ENCODE assay signal across 16 cellular contexts in the genomic region with DNA sequence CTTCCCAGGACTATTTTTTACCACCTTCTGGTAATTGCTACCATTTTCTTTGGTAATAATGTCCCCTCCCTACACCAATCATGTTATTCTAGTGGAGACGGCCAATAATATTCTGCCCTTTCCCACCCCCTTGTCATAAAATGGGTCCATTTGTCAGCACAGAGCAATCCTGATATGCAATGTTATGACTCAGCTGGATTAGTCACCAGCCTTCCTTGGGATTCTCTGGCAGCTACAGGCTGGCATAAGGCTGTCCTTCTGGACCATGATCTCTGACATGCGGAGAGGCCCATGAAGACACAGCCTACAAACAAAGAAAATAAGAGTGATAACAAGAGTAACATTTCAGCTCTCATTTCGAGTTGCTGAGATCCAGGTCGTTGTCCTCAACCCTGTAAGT.
A peak's percentile ranks its signal among the peaks of the same experiment; 100 is the strongest.
DNase-seq lines count a peak whose midpoint lies in the region; ATAC-seq, FAIRE-seq and TF ChIP-seq lines count a peak whose summit lies in the region.
"Had no signal": no experiment of that assay in that cellular context is flagged by ENCODE, and none has a peak within 500 bp of the region (broad histone marks: within the 10 kb centered on the region; RNA-seq: fewer than 3 reads in every experiment).

No MANE protein-coding gene starts in this region.

- no peaks in the 10 kb centered on the region for H3K9me2 ChIP-seq in HCT116 (ENCODE audit: insufficient read depth)

- TF ChIP-seq POLR2A in HCT116 (IDR thresholded peaks at IDR 0.05; ENCODE audit: borderline replicate concordance, extremely low read depth, insufficient read depth, insufficient read length), result no peak

- intact Hi-C loops in HCT116 (cut with micrococcal nuclease), result no loop called here

- CTCF ChIA-PET in HCT116 (lab: Charles Lee), result no interaction called here

- peak overlapping the region; percentile 33 for H3K4me2 ChIP-seq in HCT116 (ENCODE audit: low read length)

- DNase-seq in HCT116 (ENCODE audit: low read depth, low spot score), result peak; percentile 64
- DNase-seq in SW480 (ENCODE audit: low spot score), result peak; percentile 2
- peak; percentile 51 for DNase-seq in glomerular endothelial cell (ENCODE audit: extremely low read depth, low read depth, low spot score)
- peak; percentile 35 for DNase-seq in small intestine
- DNase-seq in NCI-H1930 (lab: John Stamatoyannopoulos, UW), result no peak
- DNase-seq: activated T-cell treated with anti-CD3 and anti-CD28 coated beads, Interleukin-2, amount 50 U/mL, for 1 hour; aorta; COR-L47; retina; Right ventricle myocardium superior had no signal

- H3K27me3 ChIP-seq in HCT116 (ENCODE audit: insufficient read depth, low read length) (no peaks in the 10 kb centered on the region), small intestine (ENCODE audit: control insufficient read depth in 2 of 2, insufficient read depth in 2 of 2, low read length in 2 of 2) (no peaks in the 10 kb centered on the region)

- no peak for FAIRE-seq in small intestine (lab: Jason Lieb, UNC)
- FAIRE-seq: endometrium, GM12878 had no signal

- no TSS peak for BruUV-seq in HCT116 (replicated peaks; lab: Mats Ljungman, UMichigan)

- no peak overlapping the region for H3K9ac ChIP-seq in HCT116 (ENCODE audit: low read length)

- no peaks in the 10 kb centered on the region for H3K79me2 ChIP-seq in HCT116 (ENCODE audit: insufficient read depth, low read length)

- H3K4me1 ChIP-seq in HCT116 (ENCODE audit: control insufficient read depth in 1 of 2, insufficient read depth in 2 of 2, low read length in 2 of 2) (peaks cover 0 to 20% of the 10 kb centered on the region in 2 experiments; a peak in 2 of 4 replicates), small intestine (ENCODE audit: control insufficient read depth in 2 of 2, insufficient read depth in 1 of 2, low read depth in 1 of 2, low read length in 1 of 2) (no peaks in the 10 kb centered on the region)

- TF ChIP-seq CTCF in HCT116 (IDR thresholded peaks at IDR 0.05 in 2 of 3, conservative IDR thresholded peaks at IDR 0.05 in 1 of 3; ENCODE audit: borderline replicate concordance in 1 of 3, insufficient read depth in 1 of 3, low read depth in 2 of 3, low read length in 2 of 3), result no peak

- POLR2A ChIA-PET in HCT116 (lab: Charles Lee), result no interaction called here

- no peaks in the 10 kb centered on the region for H4K20me1 ChIP-seq in HCT116 (ENCODE audit: insufficient read depth)

- H3K4me3 ChIP-seq in HCT116 (replicated peaks in 1 of 2; ENCODE audit: low read depth in 1 of 2, low read length in 2 of 2) (no peak overlapping the region), small intestine (ENCODE audit: low read depth in 1 of 2, low read length in 2 of 2) (no peak overlapping the region)
- H3K4me3 ChIP-seq: GM12878 had no signal

- H3K9me3 ChIP-seq in HCT116 (ENCODE audit: control insufficient read depth in 1 of 2, insufficient read depth in 1 of 2, low read depth in 1 of 2, low read length in 2 of 2) (no peaks in the 10 kb centered on the region), small intestine (ENCODE audit: control insufficient read depth, low read depth) (no peaks in the 10 kb centered on the region)

- ATAC-seq in HCT116 (peak; percentile 91), GM19351 (IDR thresholded peaks at IDR 0.05; ENCODE audit: unreplicated experiment) (no peak), HG02840 (IDR thresholded peaks at IDR 0.05; ENCODE audit: low FRiP score, unreplicated experiment) (no peak), HG02610 (IDR thresholded peaks at IDR 0.05; ENCODE audit: unreplicated experiment) (no peak)
- ATAC-seq: GM12878, WTC11 had no signal

- RAD21 ChIA-PET in HCT116 (lab: Charles Lee; ENCODE audit: low non-redundant PET in 1 of 2, low total read pairs in 2 of 2, uncharacterized antibody in 2 of 2, unreplicated experiment in 2 of 2), result no interaction called here

- peak overlapping the region; percentile 72 for H2AFZ ChIP-seq in HCT116 (ENCODE audit: low read depth, low read length, poor library complexity, severe bottlenecking)

- H3K27ac ChIP-seq in HCT116 (ENCODE audit: low read depth, low read length) (no peak overlapping the region), small intestine (ENCODE audit: low read depth in 1 of 2, low read length in 1 of 2) (no peak overlapping the region)

- TF ChIP-seq RAD21 in HCT116 (IDR thresholded peaks at IDR 0.05; ENCODE audit: low read depth), result no peak

- WGBS in small intestine, 3 donors, result 38 to 69% (median 43%) methylated on average over 4 of the region's 4 CpGs

- H3K36me3 ChIP-seq in HCT116 (ENCODE audit: control insufficient read depth in 1 of 2, insufficient read depth in 2 of 2, low read length in 2 of 2) (no peaks in the 10 kb centered on the region), small intestine (ENCODE audit: control insufficient read depth in 2 of 2, insufficient read depth in 2 of 2, low read length in 2 of 2) (no peaks in the 10 kb centered on the region)

TF ChIP-seq in HCT116, 20 proteins besides CTCF, POLR2A, EP300 and RAD21:
- TF ChIP-seq, protein P1, sequence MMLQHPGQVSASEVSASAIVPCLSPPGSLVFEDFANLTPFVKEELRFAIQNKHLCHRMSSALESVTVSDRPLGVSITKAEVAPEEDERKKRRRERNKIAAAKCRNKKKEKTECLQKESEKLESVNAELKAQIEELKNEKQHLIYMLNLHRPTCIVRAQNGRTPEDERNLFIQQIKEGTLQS (IDR thresholded peaks at IDR 0.05), result peak; percentile 66
- TF ChIP-seq SP1 (IDR thresholded peaks at IDR 0.05; ENCODE audit: low read depth), result peak; percentile 52
- TF ChIP-seq CEBPB (IDR thresholded peaks at IDR 0.05; ENCODE audit: low read depth), result peak; percentile 67
- no peak for TF ChIP-seq YY1 (IDR thresholded peaks at IDR 0.05; ENCODE audit: extremely low read depth, insufficient replicate concordance, low read depth, low read length)
- peak; percentile 78 for TF ChIP-seq CBX3 (IDR thresholded peaks at IDR 0.05; ENCODE audit: low read depth)
- TF ChIP-seq ZFX (IDR thresholded peaks at IDR 0.05), result no peak
- TF ChIP-seq TCF7L2 (IDR thresholded peaks at IDR 0.05; ENCODE audit: borderline replicate concordance, extremely low read depth, insufficient read depth, insufficient read length), result no peak
- no peak for TF ChIP-seq ZNF274 (IDR thresholded peaks at IDR 0.05; ENCODE audit: low read depth, low read length)
- TF ChIP-seq EZH2 (IDR thresholded peaks at IDR 0.05), result no peak
- TF ChIP-seq, protein P2, sequence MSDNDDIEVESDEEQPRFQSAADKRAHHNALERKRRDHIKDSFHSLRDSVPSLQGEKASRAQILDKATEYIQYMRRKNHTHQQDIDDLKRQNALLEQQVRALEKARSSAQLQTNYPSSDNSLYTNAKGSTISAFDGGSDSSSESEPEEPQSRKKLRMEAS (IDR thresholded peaks at IDR 0.05), result peak; percentile 52
- peak; percentile 43; the same call in 1 of the 2 replicates for TF ChIP-seq SIN3A (IDR thresholded peaks at IDR 0.05; ENCODE audit: low read depth)
- TF ChIP-seq ZBTB33 (IDR thresholded peaks at IDR 0.05; ENCODE audit: extremely low read depth, insufficient replicate concordance, low read length), result no peak
- TF ChIP-seq FOSL1 (IDR thresholded peaks at IDR 0.05; ENCODE audit: low read depth), result peak; percentile 92
- no peak for TF ChIP-seq EZH2phosphoT487 (IDR thresholded peaks at IDR 0.05; ENCODE audit: borderline replicate concordance)
- no peak for TF ChIP-seq REST (IDR thresholded peaks at IDR 0.05; ENCODE audit: low read depth)
- TF ChIP-seq POLR2AphosphoS5 (IDR thresholded peaks at IDR 0.05; ENCODE audit: low read depth, low read length), result no peak
- TF ChIP-seq ELF1 (IDR thresholded peaks at IDR 0.05; ENCODE audit: borderline replicate concordance, low read depth), result no peak
- TF ChIP-seq EGR1 (IDR thresholded peaks at IDR 0.05; ENCODE audit: low read depth), result no peak; the same call in 1 of the 2 replicates
- peak; percentile 23; the same call in 1 of the 2 replicates for TF ChIP-seq SRF (IDR thresholded peaks at IDR 0.05; ENCODE audit: low read depth)
- TF ChIP-seq JUND (IDR thresholded peaks at IDR 0.05), result peak; percentile 85

Comparison
In these comparisons a context has a peak if more than half of its experiments do, and no peak if none do; other contexts are left out.
1. DNase-seq: peak in HCT116 (single experiment), SW480 (single experiment), glomerular endothelial cell (single experiment) and small intestine (single experiment); none in NCI-H1930 (0 of 2).